9 cellular contexts compared by ENCODE assay signal in genomic region chr11:46290598-46291309, GRCh38. TPM values are rescaled to one million over a fixed set of nuclear protein-coding genes. Genes with fewer than 3 reads are reported as not detected.
DNase-seq lines count a peak whose midpoint lies in the region; ATAC-seq and TF ChIP-seq lines count a peak whose summit lies in the region.
"Had no signal": no experiment of that assay in that cellular context is flagged by ENCODE, and none has a peak within 500 bp of the region (broad histone marks: within the 10 kb centered on the region; RNA-seq: fewer than 3 reads in every experiment).

No MANE protein-coding gene starts in this region.

- H3K9me3 ChIP-seq in HUES6 (ENCODE audit: control insufficient read depth, insufficient read depth, low read depth, low read length) (no peaks in the 10 kb centered on the region), colonic mucosa (no peaks in the 10 kb centered on the region), mucosa of descending colon (no peaks in the 10 kb centered on the region)

- H3K27ac ChIP-seq in HUES6 (ENCODE audit: low read depth, low read length) (peak overlapping the region; percentile 30; the same call in 1 of the 2 replicates), colonic mucosa (peak overlapping the region; percentile 50)

- intact Hi-C loops in colonic mucosa (cut with DNase I), result no loop called here
- intact Hi-C loops in mucosa of descending colon (cut with DNase I, micrococcal nuclease), result no loop called here

- POLR2A ChIA-PET in AG04449 (lab: Yijun Ruan, JAX), result interaction anchor here (1.1 to 3.6 kb wide), 7 partner anchors 9 to 51 kb away, joined by 3 to 34 read pairs (median 5); partner anchors contain the start of gene CREB3L1

- H3K36me3 ChIP-seq in HUES6 (ENCODE audit: control insufficient read depth, insufficient read depth, low read length) (no peaks in the 10 kb centered on the region), colonic mucosa (no peaks in the 10 kb centered on the region), mucosa of descending colon (ENCODE audit: low read depth) (no peaks in the 10 kb centered on the region)

- H3K27me3 ChIP-seq in HUES6 (ENCODE audit: control insufficient read depth, insufficient read depth, low read length) (no peaks in the 10 kb centered on the region), colonic mucosa (no peaks in the 10 kb centered on the region)

- peak overlapping the region; percentile 32 for H3K9ac ChIP-seq in HUES6 (ENCODE audit: low read length)
- H3K9ac ChIP-seq in colonic mucosa (ENCODE audit: low read depth in 2 of 2, low read length in 2 of 2), result no peak overlapping the region

- TF ChIP-seq CTCF in AG04449 (IDR thresholded peaks at IDR 0.05; ENCODE audit: insufficient read depth, low read length, missing control alignments) (no peak), colonic mucosa (IDR thresholded peaks at IDR 0.05) (no peak), mucosa of descending colon (IDR thresholded peaks at IDR 0.05) (no peak)

- H3K4me1 ChIP-seq in HUES6 (ENCODE audit: control insufficient read depth, insufficient read depth, low read length) (peaks cover 47% of the 10 kb centered on the region), colonic mucosa (no peaks in the 10 kb centered on the region), mucosa of descending colon (ENCODE audit: low read depth) (peaks cover 19% of the 10 kb centered on the region)

- DNase-seq in AG04449 (ENCODE audit: low read depth, low spot score) (peak; percentile 94), colonic mucosa (peak; percentile 86), mucosa of descending colon (peak; percentile 75 to 88 (median 81)), Ammon's horn (ENCODE audit: low spot score) (no peak)
- DNase-seq in activated effector memory CD4-positive, alpha-beta T cell treated with Interleukin-2 at 50 U/mL for 16 hours, result no peak
- DNase-seq: NCI-H1694 treated with DMSO at 0.1 percent for 48 hours had no signal

- H3K4me3 ChIP-seq in AG04449 (ENCODE audit: low read depth, low read length) (peak overlapping the region; percentile 8; the same call in 1 of the 2 replicates), HUES6 (ENCODE audit: low read depth, low read length) (peak overlapping the region; percentile 20; the same call in 1 of the 2 replicates), colonic mucosa (no peak overlapping the region), mucosa of descending colon (no peak overlapping the region)

- peak; percentile 49 for ATAC-seq in mucosa of descending colon
- no peak for ATAC-seq in GM21529 (IDR thresholded peaks at IDR 0.05; ENCODE audit: unreplicated experiment)
- no peak for ATAC-seq in HG02678 (IDR thresholded peaks at IDR 0.05; ENCODE audit: unreplicated experiment)

- CTCF ChIA-PET in AG04449 (lab: Yijun Ruan, JAX), result interaction anchor here (0.9 to 6.0 kb wide), 11 partner anchors 9 to 51 kb away, joined by 3 to 79 read pairs (median 9); partner anchors contain the start of gene CREB3L1

RNA-seq across cellular contexts. Expression of gene CREB3L1, which starts 13.3 kb away (rescaled TPM):
- total RNA-seq in colonic mucosa, result 100 to 1,000 TPM; 143 to 150 TPM
- 100 to 1,000 TPM in 2 of 3 donors, 10 to 100 TPM in 1; 52.7 to 140 (median 108) TPM for total RNA-seq in mucosa of descending colon

RNA-seq across cellular contexts. Expression of gene DGKZ, which starts 56.5 kb away (rescaled TPM):
- 10 to 100 TPM; 42.7 to 83.8 TPM for total RNA-seq in colonic mucosa
- total RNA-seq in mucosa of descending colon, result 10 to 100 TPM; 41.2 to 49.6 (median 47.2) TPM

Comparison
In these comparisons a context has a peak if more than half of its experiments do, and no peak if none do; other contexts are left out.
1. DNase-seq: peak in AG04449 (single experiment), colonic mucosa (single experiment) and mucosa of descending colon (3 of 3); none in activated effector memory CD4-positive, alpha-beta T cell treated with Interleukin-2 at 50 U/mL for 16 hours (single experiment) and Ammon's horn (single experiment).
2. H3K4me3 ChIP-seq: peak in AG04449 (single experiment) and HUES6 (single experiment); none in colonic mucosa (single experiment) and mucosa of descending colon (single experiment).